In the genomic region with DNA sequence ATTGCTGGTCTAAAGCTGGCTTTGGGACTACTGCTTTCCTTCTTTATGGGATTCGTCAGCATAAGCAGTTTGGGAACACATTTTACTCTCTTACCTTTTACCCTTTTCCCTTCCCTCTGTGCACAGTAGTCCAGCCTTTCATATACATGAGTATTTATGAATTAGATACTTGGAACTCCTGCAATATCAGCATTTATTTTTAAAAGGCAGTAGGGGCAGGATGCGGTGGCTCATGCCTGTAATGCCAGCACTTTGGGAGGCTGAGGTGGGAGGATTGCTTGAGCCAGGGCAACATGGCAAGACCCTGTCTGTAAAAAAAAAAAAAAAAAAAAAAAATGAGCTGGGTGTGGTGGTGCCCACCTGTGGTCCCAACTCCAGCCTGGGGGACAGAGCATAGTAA, we compare ENCODE assay signal across 2 cellular contexts.
A peak's percentile ranks its signal among the peaks of the same experiment; 100 is the strongest.
TF ChIP-seq lines count a peak whose summit lies in the region.

No MANE protein-coding gene starts in this region.

TF ChIP-seq in HepG2, 621 proteins besides CTCF, POLR2A, EP300 and RAD21:
- TF ChIP-seq MYNN (CRISPR knock-in tag; IDR thresholded peaks at IDR 0.05; ENCODE audit: low read depth) (no peak), SAP130 (CRISPR knock-in tag; IDR thresholded peaks at IDR 0.05; ENCODE audit: low read depth) (no peak), MAFF (IDR thresholded peaks at IDR 0.05; ENCODE audit: low read depth, low read length) (peak; percentile 47; the same call in 1 of the 2 replicates), ZNF121 (CRISPR knock-in tag; IDR thresholded peaks at IDR 0.05) (peak; percentile 80; the same call in 1 of the 2 replicates), MAFK (conservative IDR thresholded peaks at IDR 0.05 in 1 of 2, IDR thresholded peaks at IDR 0.05 in 1 of 2; ENCODE audit: low read length in 2 of 2) (peak; percentile 58 to 65)
- TF ChIP-seq, protein P1, sequence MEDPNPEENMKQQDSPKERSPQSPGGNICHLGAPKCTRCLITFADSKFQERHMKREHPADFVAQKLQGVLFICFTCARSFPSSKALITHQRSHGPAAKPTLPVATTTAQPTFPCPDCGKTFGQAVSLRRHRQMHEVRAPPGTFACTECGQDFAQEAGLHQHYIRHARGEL (CRISPR knock-in tag; IDR thresholded peaks at IDR 0.05): no peak

TF ChIP-seq in GM12878, 131 proteins besides CTCF, POLR2A, EP300 and RAD21:
- TF ChIP-seq, protein P2, sequence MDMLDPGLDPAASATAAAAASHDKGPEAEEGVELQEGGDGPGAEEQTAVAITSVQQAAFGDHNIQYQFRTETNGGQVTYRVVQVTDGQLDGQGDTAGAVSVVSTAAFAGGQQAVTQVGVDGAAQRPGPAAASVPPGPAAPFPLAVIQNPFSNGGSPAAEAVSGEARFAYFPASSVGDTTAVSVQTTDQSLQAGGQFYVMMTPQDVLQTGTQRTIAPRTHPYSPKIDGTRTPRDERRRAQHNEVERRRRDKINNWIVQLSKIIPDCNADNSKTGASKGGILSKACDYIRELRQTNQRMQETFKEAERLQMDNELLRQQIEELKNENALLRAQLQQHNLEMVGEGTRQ (IDR thresholded peaks at IDR 0.05; ENCODE audit: borderline replicate concordance, low read depth, low read length): no peak
- TF ChIP-seq NR2C2 (IDR thresholded peaks at IDR 0.05; ENCODE audit: borderline replicate concordance, control insufficient read depth, insufficient read length, low read depth) (no peak), CHD2 (IDR thresholded peaks at IDR 0.05; ENCODE audit: borderline replicate concordance, low read depth, low read length) (no peak), CBX5 (IDR thresholded peaks at IDR 0.05; ENCODE audit: low read depth) (no peak), SMAD5 (IDR thresholded peaks at IDR 0.05; ENCODE audit: low read depth) (no peak), ZNF217 (IDR thresholded peaks at IDR 0.05) (no peak), HCFC1 (IDR thresholded peaks at IDR 0.05; ENCODE audit: low read length) (no peak), ZNF24 (IDR thresholded peaks at IDR 0.05) (no peak)
- TF ChIP-seq, protein P3, sequence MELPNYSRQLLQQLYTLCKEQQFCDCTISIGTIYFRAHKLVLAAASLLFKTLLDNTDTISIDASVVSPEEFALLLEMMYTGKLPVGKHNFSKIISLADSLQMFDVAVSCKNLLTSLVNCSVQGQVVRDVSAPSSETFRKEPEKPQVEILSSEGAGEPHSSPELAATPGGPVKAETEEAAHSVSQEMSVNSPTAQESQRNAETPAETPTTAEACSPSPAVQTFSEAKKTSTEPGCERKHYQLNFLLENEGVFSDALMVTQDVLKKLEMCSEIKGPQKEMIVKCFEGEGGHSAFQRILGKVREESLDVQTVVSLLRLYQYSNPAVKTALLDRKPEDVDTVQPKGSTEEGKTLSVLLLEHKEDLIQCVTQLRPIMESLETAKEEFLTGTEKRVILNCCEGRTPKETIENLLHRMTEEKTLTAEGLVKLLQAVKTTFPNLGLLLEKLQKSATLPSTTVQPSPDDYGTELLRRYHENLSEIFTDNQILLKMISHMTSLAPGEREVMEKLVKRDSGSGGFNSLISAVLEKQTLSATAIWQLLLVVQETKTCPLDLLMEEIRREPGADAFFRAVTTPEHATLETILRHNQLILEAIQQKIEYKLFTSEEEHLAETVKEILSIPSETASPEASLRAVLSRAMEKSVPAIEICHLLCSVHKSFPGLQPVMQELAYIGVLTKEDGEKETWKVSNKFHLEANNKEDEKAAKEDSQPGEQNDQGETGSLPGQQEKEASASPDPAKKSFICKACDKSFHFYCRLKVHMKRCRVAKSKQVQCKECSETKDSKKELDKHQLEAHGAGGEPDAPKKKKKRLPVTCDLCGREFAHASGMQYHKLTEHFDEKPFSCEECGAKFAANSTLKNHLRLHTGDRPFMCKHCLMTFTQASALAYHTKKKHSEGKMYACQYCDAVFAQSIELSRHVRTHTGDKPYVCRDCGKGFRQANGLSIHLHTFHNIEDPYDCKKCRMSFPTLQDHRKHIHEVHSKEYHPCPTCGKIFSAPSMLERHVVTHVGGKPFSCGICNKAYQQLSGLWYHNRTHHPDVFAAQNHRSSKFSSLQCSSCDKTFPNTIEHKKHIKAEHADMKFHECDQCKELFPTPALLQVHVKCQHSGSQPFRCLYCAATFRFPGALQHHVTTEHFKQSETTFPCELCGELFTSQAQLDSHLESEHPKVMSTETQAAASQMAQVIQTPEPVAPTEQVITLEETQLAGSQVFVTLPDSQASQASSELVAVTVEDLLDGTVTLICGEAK (IDR thresholded peaks at IDR 0.05; ENCODE audit: borderline replicate concordance): no peak
